Comparison of ENCODE assay signal across 1 cellular context in genomic region chrX:47683171-47684145, GRCh38.
TF ChIP-seq lines count a peak whose summit lies in the region.

No MANE protein-coding gene starts in this region.

TF ChIP-seq in K562, 482 proteins besides CTCF, POLR2A, EP300 and RAD21 (continued from another document and continues in another):
- TF ChIP-seq, protein P1, sequence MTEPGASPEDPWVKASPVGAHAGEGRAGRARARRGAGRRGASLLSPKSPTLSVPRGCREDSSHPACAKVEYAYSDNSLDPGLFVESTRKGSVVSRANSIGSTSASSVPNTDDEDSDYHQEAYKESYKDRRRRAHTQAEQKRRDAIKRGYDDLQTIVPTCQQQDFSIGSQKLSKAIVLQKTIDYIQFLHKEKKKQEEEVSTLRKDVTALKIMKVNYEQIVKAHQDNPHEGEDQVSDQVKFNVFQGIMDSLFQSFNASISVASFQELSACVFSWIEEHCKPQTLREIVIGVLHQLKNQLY (CRISPR knock-in tag; conservative IDR thresholded peaks at IDR 0.05), result no peak
- no peak for TF ChIP-seq PHF20 (IDR thresholded peaks at IDR 0.05; ENCODE audit: partially characterized antibody)
- TF ChIP-seq ZNF165 (CRISPR knock-in tag; IDR thresholded peaks at IDR 0.05; ENCODE audit: borderline replicate concordance), result no peak
- TF ChIP-seq NR2C2 (CRISPR knock-in tag; IDR thresholded peaks at IDR 0.05), result no peak
- TF ChIP-seq NR2C2 (tag; IDR thresholded peaks at IDR 0.05), result no peak
- peak; percentile 87 for TF ChIP-seq CCNT2 (IDR thresholded peaks at IDR 0.05; ENCODE audit: borderline replicate concordance, extremely low read depth, insufficient read length, low read depth, low read length)
- TF ChIP-seq, protein P2, sequence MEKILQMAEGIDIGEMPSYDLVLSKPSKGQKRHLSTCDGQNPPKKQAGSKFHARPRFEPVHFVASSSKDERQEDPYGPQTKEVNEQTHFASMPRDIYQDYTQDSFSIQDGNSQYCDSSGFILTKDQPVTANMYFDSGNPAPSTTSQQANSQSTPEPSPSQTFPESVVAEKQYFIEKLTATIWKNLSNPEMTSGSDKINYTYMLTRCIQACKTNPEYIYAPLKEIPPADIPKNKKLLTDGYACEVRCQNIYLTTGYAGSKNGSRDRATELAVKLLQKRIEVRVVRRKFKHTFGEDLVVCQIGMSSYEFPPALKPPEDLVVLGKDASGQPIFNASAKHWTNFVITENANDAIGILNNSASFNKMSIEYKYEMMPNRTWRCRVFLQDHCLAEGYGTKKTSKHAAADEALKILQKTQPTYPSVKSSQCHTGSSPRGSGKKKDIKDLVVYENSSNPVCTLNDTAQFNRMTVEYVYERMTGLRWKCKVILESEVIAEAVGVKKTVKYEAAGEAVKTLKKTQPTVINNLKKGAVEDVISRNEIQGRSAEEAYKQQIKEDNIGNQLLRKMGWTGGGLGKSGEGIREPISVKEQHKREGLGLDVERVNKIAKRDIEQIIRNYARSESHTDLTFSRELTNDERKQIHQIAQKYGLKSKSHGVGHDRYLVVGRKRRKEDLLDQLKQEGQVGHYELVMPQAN (IDR thresholded peaks at IDR 0.05; ENCODE audit: borderline replicate concordance), result no peak
- TF ChIP-seq ZNF785 (CRISPR knock-in tag; IDR thresholded peaks at IDR 0.05), result no peak
- TF ChIP-seq ETV1 (tag; conservative IDR thresholded peaks at IDR 0.05; ENCODE audit: low read depth), result no peak
- TF ChIP-seq PTTG1 (tag; IDR thresholded peaks at IDR 0.05; ENCODE audit: low read depth), result no peak
- no peak for TF ChIP-seq BRF1 (IDR thresholded peaks at IDR 0.05; ENCODE audit: borderline replicate concordance, extremely low read depth, insufficient read length)
- no peak for TF ChIP-seq ZNF717 (CRISPR knock-in tag; IDR thresholded peaks at IDR 0.05)
- no peak for TF ChIP-seq ZNF354B (CRISPR knock-in tag; IDR thresholded peaks at IDR 0.05)
- no peak for TF ChIP-seq HINFP (tag; conservative IDR thresholded peaks at IDR 0.05; ENCODE audit: low read depth)
- TF ChIP-seq ZNF561 (CRISPR knock-in tag; conservative IDR thresholded peaks at IDR 0.05), result no peak
- TF ChIP-seq, protein P3, sequence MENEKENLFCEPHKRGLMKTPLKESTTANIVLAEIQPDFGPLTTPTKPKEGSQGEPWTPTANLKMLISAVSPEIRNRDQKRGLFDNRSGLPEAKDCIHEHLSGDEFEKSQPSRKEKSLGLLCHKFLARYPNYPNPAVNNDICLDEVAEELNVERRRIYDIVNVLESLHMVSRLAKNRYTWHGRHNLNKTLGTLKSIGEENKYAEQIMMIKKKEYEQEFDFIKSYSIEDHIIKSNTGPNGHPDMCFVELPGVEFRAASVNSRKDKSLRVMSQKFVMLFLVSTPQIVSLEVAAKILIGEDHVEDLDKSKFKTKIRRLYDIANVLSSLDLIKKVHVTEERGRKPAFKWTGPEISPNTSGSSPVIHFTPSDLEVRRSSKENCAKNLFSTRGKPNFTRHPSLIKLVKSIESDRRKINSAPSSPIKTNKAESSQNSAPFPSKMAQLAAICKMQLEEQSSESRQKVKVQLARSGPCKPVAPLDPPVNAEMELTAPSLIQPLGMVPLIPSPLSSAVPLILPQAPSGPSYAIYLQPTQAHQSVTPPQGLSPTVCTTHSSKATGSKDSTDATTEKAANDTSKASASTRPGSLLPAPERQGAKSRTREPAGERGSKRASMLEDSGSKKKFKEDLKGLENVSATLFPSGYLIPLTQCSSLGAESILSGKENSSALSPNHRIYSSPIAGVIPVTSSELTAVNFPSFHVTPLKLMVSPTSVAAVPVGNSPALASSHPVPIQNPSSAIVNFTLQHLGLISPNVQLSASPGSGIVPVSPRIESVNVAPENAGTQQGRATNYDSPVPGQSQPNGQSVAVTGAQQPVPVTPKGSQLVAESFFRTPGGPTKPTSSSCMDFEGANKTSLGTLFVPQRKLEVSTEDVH (IDR thresholded peaks at IDR 0.05; ENCODE audit: low read depth, partially characterized antibody), result no peak
- TF ChIP-seq CEBPB (tag; IDR thresholded peaks at IDR 0.05), result 0 out of 2 replicates have a peak, but pooled peaks have one; percentile 6
- TF ChIP-seq ZNF586 (CRISPR knock-in tag; conservative IDR thresholded peaks at IDR 0.05), result no peak
- TF ChIP-seq RBM25 (IDR thresholded peaks at IDR 0.05; ENCODE audit: low read depth, low read length, severe bottlenecking), result no peak
- TF ChIP-seq SLC30A9 (CRISPR knock-in tag; IDR thresholded peaks at IDR 0.05), result no peak
- TF ChIP-seq ZNF263 (CRISPR knock-in tag; IDR thresholded peaks at IDR 0.05; ENCODE audit: borderline replicate concordance), result no peak
- no peak for TF ChIP-seq MCM3 (IDR thresholded peaks at IDR 0.05)
- no peak for TF ChIP-seq HNRNPL (IDR thresholded peaks at IDR 0.05; ENCODE audit: low read depth, low read length)
- TF ChIP-seq CXXC5 (CRISPR knock-in tag; IDR thresholded peaks at IDR 0.05), result peak; percentile 94
- peak; percentile 85; the same call in 1 of the 2 replicates for TF ChIP-seq GATAD2A (IDR thresholded peaks at IDR 0.05)
- TF ChIP-seq ZNF79 (CRISPR knock-in tag; IDR thresholded peaks at IDR 0.05; ENCODE audit: low read depth), result no peak
- TF ChIP-seq RBFOX2 (IDR thresholded peaks at IDR 0.05; ENCODE audit: low read depth, low read length), result 0 out of 2 replicates have a peak, but pooled peaks have one; percentile 30
- TF ChIP-seq SMAD3 (CRISPR knock-in tag; conservative IDR thresholded peaks at IDR 0.05), result no peak
- TF ChIP-seq, protein P4, sequence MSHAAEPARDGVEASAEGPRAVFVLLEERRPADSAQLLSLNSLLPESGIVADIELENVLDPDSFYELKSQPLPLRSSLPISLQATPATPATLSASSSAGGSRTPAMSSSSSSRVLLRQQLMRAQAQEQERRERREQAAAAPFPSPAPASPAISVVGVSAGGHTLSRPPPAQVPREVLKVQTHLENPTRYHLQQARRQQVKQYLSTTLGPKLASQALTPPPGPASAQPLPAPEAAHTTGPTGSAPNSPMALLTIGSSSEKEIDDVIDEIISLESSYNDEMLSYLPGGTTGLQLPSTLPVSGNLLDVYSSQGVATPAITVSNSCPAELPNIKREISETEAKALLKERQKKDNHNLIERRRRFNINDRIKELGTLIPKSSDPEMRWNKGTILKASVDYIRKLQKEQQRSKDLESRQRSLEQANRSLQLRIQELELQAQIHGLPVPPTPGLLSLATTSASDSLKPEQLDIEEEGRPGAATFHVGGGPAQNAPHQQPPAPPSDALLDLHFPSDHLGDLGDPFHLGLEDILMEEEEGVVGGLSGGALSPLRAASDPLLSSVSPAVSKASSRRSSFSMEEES (CRISPR knock-in tag; IDR thresholded peaks at IDR 0.05), result no peak
- no peak for TF ChIP-seq TSHZ1 (CRISPR knock-in tag; IDR thresholded peaks at IDR 0.05)
- TF ChIP-seq ZNF197 (CRISPR knock-in tag; IDR thresholded peaks at IDR 0.05; ENCODE audit: low read depth), result no peak
- TF ChIP-seq ZNF324 (CRISPR knock-in tag; IDR thresholded peaks at IDR 0.05), result no peak
- TF ChIP-seq TRIM28 (IDR thresholded peaks at IDR 0.05), result no peak
- no peak for TF ChIP-seq ZNF311 (CRISPR knock-in tag; IDR thresholded peaks at IDR 0.05)
- no peak for TF ChIP-seq THAP7 (CRISPR knock-in tag; IDR thresholded peaks at IDR 0.05)
- TF ChIP-seq CC2D1A (IDR thresholded peaks at IDR 0.05), result peak; percentile 90; the same call in 1 of the 2 replicates
- TF ChIP-seq HIVEP1 (CRISPR knock-in tag; IDR thresholded peaks at IDR 0.05), result no peak
- peak; percentile 37; the same call in 1 of the 2 replicates for TF ChIP-seq PKNOX1 (IDR thresholded peaks at IDR 0.05)
- TF ChIP-seq NEUROD1 (IDR thresholded peaks at IDR 0.05; ENCODE audit: borderline replicate concordance, low read depth, low read length, partially characterized antibody), result peak; percentile 57
- TF ChIP-seq NCOA2 (IDR thresholded peaks at IDR 0.05; ENCODE audit: partially characterized antibody in 2 of 2), result peak; percentile 52 to 74
- TF ChIP-seq NR0B1 (IDR thresholded peaks at IDR 0.05; ENCODE audit: partially characterized antibody), result no peak
- peak; percentile 73; the same call in 1 of the 2 replicates for TF ChIP-seq ETS1 (conservative IDR thresholded peaks at IDR 0.05; ENCODE audit: control insufficient read depth, low read depth, low read length)
- no peak for TF ChIP-seq PCBP2 (IDR thresholded peaks at IDR 0.05; ENCODE audit: low read depth, low read length, poor library complexity, severe bottlenecking)
- no peak for TF ChIP-seq SFPQ (IDR thresholded peaks at IDR 0.05; ENCODE audit: low read depth, low read length)
- TF ChIP-seq ZKSCAN3 (CRISPR knock-in tag; IDR thresholded peaks at IDR 0.05), result no peak
